1 cellular context compared by ENCODE assay signal in genomic region chr11:118607401-118608267, GRCh38.
TF ChIP-seq lines count a peak whose summit lies in the region.

TSS of gene PHLDB1 (plus strand) at chr11:118607615. CDS start at chr11:118613837, 6,222 bp downstream.

TF ChIP-seq in K562, 482 proteins besides CTCF, POLR2A, EP300 and RAD21 (continued from another document and continues in another):
- TF ChIP-seq, protein P1, sequence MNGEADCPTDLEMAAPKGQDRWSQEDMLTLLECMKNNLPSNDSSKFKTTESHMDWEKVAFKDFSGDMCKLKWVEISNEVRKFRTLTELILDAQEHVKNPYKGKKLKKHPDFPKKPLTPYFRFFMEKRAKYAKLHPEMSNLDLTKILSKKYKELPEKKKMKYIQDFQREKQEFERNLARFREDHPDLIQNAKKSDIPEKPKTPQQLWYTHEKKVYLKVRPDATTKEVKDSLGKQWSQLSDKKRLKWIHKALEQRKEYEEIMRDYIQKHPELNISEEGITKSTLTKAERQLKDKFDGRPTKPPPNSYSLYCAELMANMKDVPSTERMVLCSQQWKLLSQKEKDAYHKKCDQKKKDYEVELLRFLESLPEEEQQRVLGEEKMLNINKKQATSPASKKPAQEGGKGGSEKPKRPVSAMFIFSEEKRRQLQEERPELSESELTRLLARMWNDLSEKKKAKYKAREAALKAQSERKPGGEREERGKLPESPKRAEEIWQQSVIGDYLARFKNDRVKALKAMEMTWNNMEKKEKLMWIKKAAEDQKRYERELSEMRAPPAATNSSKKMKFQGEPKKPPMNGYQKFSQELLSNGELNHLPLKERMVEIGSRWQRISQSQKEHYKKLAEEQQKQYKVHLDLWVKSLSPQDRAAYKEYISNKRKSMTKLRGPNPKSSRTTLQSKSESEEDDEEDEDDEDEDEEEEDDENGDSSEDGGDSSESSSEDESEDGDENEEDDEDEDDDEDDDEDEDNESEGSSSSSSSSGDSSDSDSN (IDR thresholded peaks at IDR 0.05; ENCODE audit: borderline replicate concordance in 1 of 2, low read depth in 2 of 2, low read length in 2 of 2), result peak; percentile 51 to 72; a peak in 2 of 4 replicates
- peak; percentile 51 for TF ChIP-seq CHD1 (IDR thresholded peaks at IDR 0.05; ENCODE audit: low read length)
- TF ChIP-seq BRD4 (IDR thresholded peaks at IDR 0.05), result 0 out of 2 replicates have a peak, but pooled peaks have one; percentile 52
- no peak for TF ChIP-seq SMAD3 (CRISPR knock-in tag; conservative IDR thresholded peaks at IDR 0.05)
- TF ChIP-seq POLR2B (IDR thresholded peaks at IDR 0.05; ENCODE audit: low read depth, partially characterized antibody), result peak; percentile 28
- TF ChIP-seq JUND (IDR thresholded peaks at IDR 0.05; ENCODE audit: borderline replicate concordance, low read depth, low read length), result 0 out of 2 replicates have a peak, but pooled peaks have one; percentile 16
- TF ChIP-seq JUND (tag; IDR thresholded peaks at IDR 0.05; ENCODE audit: borderline replicate concordance, low read depth, low read length), result no peak; the same call in 2 of the 3 replicates
- peak; percentile 69 for TF ChIP-seq SUPT5H (IDR thresholded peaks at IDR 0.05)
- TF ChIP-seq RB1 (IDR thresholded peaks at IDR 0.05; ENCODE audit: low read depth), result 0 out of 2 replicates have a peak, but pooled peaks have one; percentile 53
- TF ChIP-seq SIN3A (IDR thresholded peaks at IDR 0.05; ENCODE audit: borderline replicate concordance in 2 of 2, control insufficient read depth in 1 of 2, low read depth in 2 of 2, low read length in 2 of 2), result peak in 1 of 2 experiments; percentile 37; a peak in 1 of 4 replicates
- peak; percentile 51; the same call in 1 of the 2 replicates for TF ChIP-seq PHF8 (IDR thresholded peaks at IDR 0.05; ENCODE audit: borderline replicate concordance, low read length)
- peak; percentile 32; the same call in 1 of the 2 replicates for TF ChIP-seq SMC3 (conservative IDR thresholded peaks at IDR 0.05; ENCODE audit: insufficient read depth, low read depth, low read length)
- peak; percentile 32; the same call in 1 of the 2 replicates for TF ChIP-seq ZBTB7A (IDR thresholded peaks at IDR 0.05; ENCODE audit: borderline replicate concordance, control insufficient read depth, low read depth, low read length)
- TF ChIP-seq POLR2G (IDR thresholded peaks at IDR 0.05; ENCODE audit: low read depth, low read length), result peak; percentile 84
- TF ChIP-seq TFAP4 (CRISPR knock-in tag; IDR thresholded peaks at IDR 0.05; ENCODE audit: borderline replicate concordance), result peak; percentile 12; the same call in 1 of the 2 replicates
- no peak for TF ChIP-seq MYC (IDR thresholded peaks at IDR 0.05; ENCODE audit: low read depth, low read length)
- TF ChIP-seq MYC (CRISPR knock-in tag; IDR thresholded peaks at IDR 0.05; ENCODE audit: borderline replicate concordance, low read depth), result peak; percentile 15; the same call in 1 of the 2 replicates
- peak; percentile 88 for TF ChIP-seq ZNF740 (CRISPR knock-in tag; IDR thresholded peaks at IDR 0.05)
- peak in 1 of 2 experiments; percentile 83; a peak in 2 of 4 replicates for TF ChIP-seq ZNF740 (tag; IDR thresholded peaks at IDR 0.05)
- TF ChIP-seq CREM (IDR thresholded peaks at IDR 0.05; ENCODE audit: low read depth), result peak; percentile 11; the same call in 1 of the 2 replicates
- peak; percentile 44; the same call in 1 of the 2 replicates for TF ChIP-seq HDAC2 (IDR thresholded peaks at IDR 0.05)
- 0 out of 2 replicates have a peak, but pooled peaks have one; percentile 20 for TF ChIP-seq SOX6 (IDR thresholded peaks at IDR 0.05)
- peak; percentile 31; the same call in 1 of the 2 replicates for TF ChIP-seq HNRNPL (IDR thresholded peaks at IDR 0.05; ENCODE audit: low read depth, low read length)
- TF ChIP-seq RBBP5 (IDR thresholded peaks at IDR 0.05; ENCODE audit: borderline replicate concordance, insufficient read depth, low read length, poor library complexity, severe bottlenecking), result peak; percentile 26
- no peak for TF ChIP-seq TCFL5 (CRISPR knock-in tag; conservative IDR thresholded peaks at IDR 0.05)
- TF ChIP-seq ZNF274 (IDR thresholded peaks at IDR 0.05; ENCODE audit: borderline replicate concordance, low read depth, low read length), result no peak
- peak; percentile 37; the same call in 1 of the 2 replicates for TF ChIP-seq ZEB2 (IDR thresholded peaks at IDR 0.05)
- TF ChIP-seq TAF1 (IDR thresholded peaks at IDR 0.05; ENCODE audit: control insufficient read depth, extremely low read depth, insufficient read depth, low read length, severe bottlenecking), result peak; percentile 57
- peak; percentile 42; the same call in 1 of the 2 replicates for TF ChIP-seq ELF1 (tag; IDR thresholded peaks at IDR 0.05)
- peak; percentile 12 to 77; a peak in 1 of 4 replicates for TF ChIP-seq MAZ (CRISPR knock-in tag; conservative IDR thresholded peaks at IDR 0.05 in 1 of 2, IDR thresholded peaks at IDR 0.05 in 1 of 2)
- TF ChIP-seq ZNF143 (CRISPR knock-in tag; IDR thresholded peaks at IDR 0.05), result no peak
- TF ChIP-seq, protein P2, sequence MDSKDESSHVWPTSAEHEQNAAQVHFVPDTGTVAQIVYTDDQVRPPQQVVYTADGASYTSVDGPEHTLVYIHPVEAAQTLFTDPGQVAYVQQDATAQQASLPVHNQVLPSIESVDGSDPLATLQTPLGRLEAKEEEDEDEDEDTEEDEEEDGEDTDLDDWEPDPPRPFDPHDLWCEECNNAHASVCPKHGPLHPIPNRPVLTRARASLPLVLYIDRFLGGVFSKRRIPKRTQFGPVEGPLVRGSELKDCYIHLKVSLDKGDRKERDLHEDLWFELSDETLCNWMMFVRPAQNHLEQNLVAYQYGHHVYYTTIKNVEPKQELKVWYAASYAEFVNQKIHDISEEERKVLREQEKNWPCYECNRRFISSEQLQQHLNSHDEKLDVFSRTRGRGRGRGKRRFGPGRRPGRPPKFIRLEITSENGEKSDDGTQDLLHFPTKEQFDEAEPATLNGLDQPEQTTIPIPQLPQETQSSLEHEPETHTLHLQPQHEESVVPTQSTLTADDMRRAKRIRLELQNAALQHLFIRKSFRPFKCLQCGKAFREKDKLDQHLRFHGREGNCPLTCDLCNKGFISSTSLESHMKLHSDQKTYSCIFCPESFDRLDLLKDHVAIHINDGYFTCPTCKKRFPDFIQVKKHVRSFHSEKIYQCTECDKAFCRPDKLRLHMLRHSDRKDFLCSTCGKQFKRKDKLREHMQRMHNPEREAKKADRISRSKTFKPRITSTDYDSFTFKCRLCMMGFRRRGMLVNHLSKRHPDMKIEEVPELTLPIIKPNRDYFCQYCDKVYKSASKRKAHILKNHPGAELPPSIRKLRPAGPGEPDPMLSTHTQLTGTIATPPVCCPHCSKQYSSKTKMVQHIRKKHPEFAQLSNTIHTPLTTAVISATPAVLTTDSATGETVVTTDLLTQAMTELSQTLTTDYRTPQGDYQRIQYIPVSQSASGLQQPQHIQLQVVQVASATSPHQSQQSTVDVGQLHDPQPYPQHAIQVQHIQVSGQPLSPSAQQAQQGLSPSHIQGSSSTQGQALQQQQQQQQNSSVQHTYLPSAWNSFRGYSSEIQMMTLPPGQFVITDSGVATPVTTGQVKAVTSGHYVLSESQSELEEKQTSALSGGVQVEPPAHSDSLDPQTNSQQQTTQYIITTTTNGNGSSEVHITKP (IDR thresholded peaks at IDR 0.05; ENCODE audit: partially characterized antibody), result peak; percentile 60
- peak in 1 of 2 experiments; percentile 33; a peak in 1 of 4 replicates for TF ChIP-seq HDAC1 (IDR thresholded peaks at IDR 0.05)
- TF ChIP-seq CXXC5 (CRISPR knock-in tag; IDR thresholded peaks at IDR 0.05), result peak; percentile 40
- TF ChIP-seq PHF20 (IDR thresholded peaks at IDR 0.05; ENCODE audit: partially characterized antibody), result no peak
- TF ChIP-seq CCNT2 (IDR thresholded peaks at IDR 0.05; ENCODE audit: borderline replicate concordance, extremely low read depth, insufficient read length, low read depth, low read length), result peak; percentile 52
- TF ChIP-seq POLR2H (tag; IDR thresholded peaks at IDR 0.05; ENCODE audit: low read depth), result no peak
- TF ChIP-seq SMARCE1 (IDR thresholded peaks at IDR 0.05), result 0 out of 2 replicates have a peak, but pooled peaks have one; percentile 32
- 0 out of 2 replicates have a peak, but pooled peaks have one; percentile 16 for TF ChIP-seq SPI1 (IDR thresholded peaks at IDR 0.05; ENCODE audit: borderline replicate concordance, low read depth, low read length)
- peak; percentile 77 for TF ChIP-seq NBN (IDR thresholded peaks at IDR 0.05; ENCODE audit: low read depth)
- TF ChIP-seq TAF7 (tag; IDR thresholded peaks at IDR 0.05), result no peak
- no peak for TF ChIP-seq HNRNPLL (IDR thresholded peaks at IDR 0.05; ENCODE audit: low read depth, low read length, poor library complexity, severe bottlenecking)
- TF ChIP-seq CTCFL (IDR thresholded peaks at IDR 0.05; ENCODE audit: borderline replicate concordance, insufficient read depth, low read depth, low read length, poor library complexity, severe bottlenecking), result peak; percentile 72
- peak; percentile 82 for TF ChIP-seq RBFOX2 (IDR thresholded peaks at IDR 0.05; ENCODE audit: low read depth, low read length)
- TF ChIP-seq MTA3 (IDR thresholded peaks at IDR 0.05; ENCODE audit: borderline replicate concordance), result peak; percentile 42; the same call in 1 of the 2 replicates
- TF ChIP-seq CTBP1 (IDR thresholded peaks at IDR 0.05; ENCODE audit: borderline replicate concordance), result peak; percentile 47; the same call in 1 of the 2 replicates
- TF ChIP-seq CREB3L1 (IDR thresholded peaks at IDR 0.05; ENCODE audit: borderline replicate concordance, low read depth), result 0 out of 2 replicates have a peak, but pooled peaks have one; percentile 12
- TF ChIP-seq EGR1 (conservative IDR thresholded peaks at IDR 0.05), result peak; percentile 52
- TF ChIP-seq, protein P3, sequence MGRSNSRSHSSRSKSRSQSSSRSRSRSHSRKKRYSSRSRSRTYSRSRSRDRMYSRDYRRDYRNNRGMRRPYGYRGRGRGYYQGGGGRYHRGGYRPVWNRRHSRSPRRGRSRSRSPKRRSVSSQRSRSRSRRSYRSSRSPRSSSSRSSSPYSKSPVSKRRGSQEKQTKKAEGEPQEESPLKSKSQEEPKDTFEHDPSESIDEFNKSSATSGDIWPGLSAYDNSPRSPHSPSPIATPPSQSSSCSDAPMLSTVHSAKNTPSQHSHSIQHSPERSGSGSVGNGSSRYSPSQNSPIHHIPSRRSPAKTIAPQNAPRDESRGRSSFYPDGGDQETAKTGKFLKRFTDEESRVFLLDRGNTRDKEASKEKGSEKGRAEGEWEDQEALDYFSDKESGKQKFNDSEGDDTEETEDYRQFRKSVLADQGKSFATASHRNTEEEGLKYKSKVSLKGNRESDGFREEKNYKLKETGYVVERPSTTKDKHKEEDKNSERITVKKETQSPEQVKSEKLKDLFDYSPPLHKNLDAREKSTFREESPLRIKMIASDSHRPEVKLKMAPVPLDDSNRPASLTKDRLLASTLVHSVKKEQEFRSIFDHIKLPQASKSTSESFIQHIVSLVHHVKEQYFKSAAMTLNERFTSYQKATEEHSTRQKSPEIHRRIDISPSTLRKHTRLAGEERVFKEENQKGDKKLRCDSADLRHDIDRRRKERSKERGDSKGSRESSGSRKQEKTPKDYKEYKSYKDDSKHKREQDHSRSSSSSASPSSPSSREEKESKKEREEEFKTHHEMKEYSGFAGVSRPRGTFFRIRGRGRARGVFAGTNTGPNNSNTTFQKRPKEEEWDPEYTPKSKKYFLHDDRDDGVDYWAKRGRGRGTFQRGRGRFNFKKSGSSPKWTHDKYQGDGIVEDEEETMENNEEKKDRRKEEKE (IDR thresholded peaks at IDR 0.05; ENCODE audit: borderline replicate concordance in 1 of 2, control insufficient read depth in 1 of 2, low read depth in 2 of 2, low read length in 1 of 2), result 0 out of 4 replicates have a peak, but pooled peaks of 1 of the 2 experiments have one; percentile 14
- TF ChIP-seq NEUROD1 (IDR thresholded peaks at IDR 0.05; ENCODE audit: borderline replicate concordance, low read depth, low read length, partially characterized antibody), result no peak
- TF ChIP-seq MEF2A (IDR thresholded peaks at IDR 0.05; ENCODE audit: control insufficient read depth, low read depth, low read length), result no peak
